In genomic region chr5:1553642-1554409, GRCh38 we compare ENCODE assay signal across 2 cellular contexts.
TF ChIP-seq lines count a peak whose summit lies in the region.

No MANE protein-coding gene starts in this region.

TF ChIP-seq in A549, 52 proteins besides CTCF, POLR2A, EP300 and RAD21:
- no peak for TF ChIP-seq PBX3 (IDR thresholded peaks at IDR 0.05)
- TF ChIP-seq MAZ (IDR thresholded peaks at IDR 0.05; ENCODE audit: borderline replicate concordance, low read depth, low read length): no peak
- TF ChIP-seq FOXS1 (CRISPR knock-in tag; IDR thresholded peaks at IDR 0.05): no peak
- TF ChIP-seq MAFK (IDR thresholded peaks at IDR 0.05; ENCODE audit: partially characterized antibody): no peak
- no peak for TF ChIP-seq NPAS2 (CRISPR knock-in tag; IDR thresholded peaks at IDR 0.05; ENCODE audit: borderline replicate concordance)

TF ChIP-seq in SK-N-SH, 30 proteins besides CTCF, POLR2A, EP300 and RAD21:
- TF ChIP-seq TEAD4 (IDR thresholded peaks at IDR 0.05; ENCODE audit: borderline replicate concordance, insufficient read depth): no peak
- no peak for TF ChIP-seq CHD2 (IDR thresholded peaks at IDR 0.05; ENCODE audit: low read length, partially characterized antibody)
- TF ChIP-seq USF2 (IDR thresholded peaks at IDR 0.05; ENCODE audit: borderline replicate concordance, low read depth, low read length): no peak
- no peak for TF ChIP-seq MEF2A (IDR thresholded peaks at IDR 0.05; ENCODE audit: borderline replicate concordance, low read depth)
- TF ChIP-seq TAF1 (IDR thresholded peaks at IDR 0.05; ENCODE audit: borderline replicate concordance, low read depth, low read length): no peak
- no peak for TF ChIP-seq FOXM1 (IDR thresholded peaks at IDR 0.05; ENCODE audit: low read depth)
- no peak for TF ChIP-seq USF1 (IDR thresholded peaks at IDR 0.05; ENCODE audit: borderline replicate concordance, low read depth)
- TF ChIP-seq NRF1 (IDR thresholded peaks at IDR 0.05; ENCODE audit: low read depth, low read length): no peak
